ENCODE assay signal across 32 cellular contexts in the genomic region with DNA sequence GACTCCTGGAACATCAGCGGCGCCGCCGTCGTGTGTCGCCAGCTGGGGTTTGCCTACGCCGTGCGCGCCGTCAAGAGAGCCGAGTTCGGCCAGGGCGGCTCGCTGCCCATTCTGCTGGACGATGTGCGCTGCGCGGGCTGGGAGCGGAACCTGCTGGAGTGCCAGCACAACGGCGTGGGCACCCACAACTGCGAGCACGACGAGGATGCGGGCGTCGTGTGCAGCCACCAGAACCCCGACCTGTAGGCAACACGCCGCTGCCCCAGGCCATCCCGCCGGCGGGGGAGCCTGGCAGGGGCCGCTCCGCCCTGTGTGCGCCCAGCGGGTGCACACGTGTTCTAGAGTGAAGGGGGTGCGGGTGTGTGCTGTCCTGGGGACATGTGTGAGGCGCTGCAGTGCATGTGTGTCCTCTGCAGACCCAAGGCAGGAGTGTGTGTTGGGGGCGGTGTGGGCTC. TPM values are rescaled to one million over a fixed set of nuclear protein-coding genes. Genes with fewer than 3 reads are reported as not detected.
DNase-seq lines count a peak whose midpoint lies in the region; ATAC-seq, FAIRE-seq and TF ChIP-seq lines count a peak whose summit lies in the region.
"Had no signal": no experiment of that assay in that cellular context is flagged by ENCODE, and none has a peak within 500 bp of the region (broad histone marks: within the 10 kb centered on the region; RNA-seq: fewer than 3 reads in every experiment).

No MANE protein-coding gene starts in this region.

- TF ChIP-seq EP300 in H1 (IDR thresholded peaks at IDR 0.05; ENCODE audit: borderline replicate concordance in 1 of 2, low read depth in 2 of 2, low read length in 2 of 2): no peak

- peaks cover 7% of the 10 kb centered on the region for H3K9me3 Mint-ChIP-seq in activated naive CD8-positive, alpha-beta T cell (ENCODE audit: low read depth)
- H3K9me3 Mint-ChIP-seq in activated naive CD8-positive, alpha-beta T cell treated with anti-CD3 and anti-CD28 coated beads, Interleukin-2, amount 50 U/mL, for 24 hours: peaks cover 7% of the 10 kb centered on the region

- no peak overlapping the region for H3K14ac ChIP-seq in H1 (ENCODE audit: insufficient read length)
- H3K14ac ChIP-seq in neuronal stem cell (ENCODE audit: low read length): peak overlapping the region; percentile 60

- no peak overlapping the region for H2AFZ ChIP-seq in H1 (ENCODE audit: low read length)
- no peak overlapping the region for H2AFZ ChIP-seq in neuronal stem cell (ENCODE audit: low read length)
- no peak overlapping the region for H2AFZ ChIP-seq in mammary epithelial cell (ENCODE audit: low read depth, low read length)
- H2AFZ ChIP-seq: PC-9 had no signal

- no peak overlapping the region for H4K5ac ChIP-seq in H1 (ENCODE audit: insufficient read length, low read depth, low read length)

- no peak for DNase-seq in activated naive CD8-positive, alpha-beta T cell treated with anti-CD3 and anti-CD28 coated beads, Interleukin-2, amount 50 U/mL, for 24 hours
- DNase-seq in H1 (ENCODE audit: low read depth in 1 of 2, low spot score in 2 of 2): no peak
- no peak for DNase-seq in neuronal stem cell (ENCODE audit: low spot score)
- DNase-seq in aorta: peak; percentile 31 to 72
- DNase-seq in DMS53 treated with DMSO at 0.1 percent for 48 hours (lab: John Stamatoyannopoulos, UW; ENCODE audit: unreplicated experiment): no peak
- DNase-seq in mammary epithelial cell: no peak
- DNase-seq: ACHN; BE2C; DMS 273 treated with DMSO at 0.1 percent for 48 hours; DMS79 treated with DMSO at 0.1 percent for 48 hours; GF-D8; GOT3; Karpas-422; NCI-H1092 treated with DMSO at 0.1 percent for 48 hours; NCI-H1436 treated with DMSO at 0.1 percent for 48 hours; NCI-H187 treated with DMSO at 0.1 percent for 48 hours; NCI-H2107; NCI-H524; NCI-H774; NK-92 treated with Interleukin-12 subunit alpha and Interleukin-12 subunit beta, amount 100 ng/mL, for 24 hours; PC-9; Right ventricle myocardium superior had no signal

- H3K79me2 ChIP-seq in H1 (ENCODE audit: control insufficient read depth in 1 of 2, insufficient read depth in 2 of 2, low read length in 2 of 2): no peaks in the 10 kb centered on the region
- H3K79me2 ChIP-seq in mammary epithelial cell (ENCODE audit: insufficient read depth, low read length): no peaks in the 10 kb centered on the region

- H3K27me3 Mint-ChIP-seq in activated naive CD8-positive, alpha-beta T cell: no peaks in the 10 kb centered on the region
- peaks cover 8% of the 10 kb centered on the region for H3K27me3 Mint-ChIP-seq in activated naive CD8-positive, alpha-beta T cell treated with anti-CD3 and anti-CD28 coated beads, Interleukin-2, amount 50 U/mL, for 24 hours

- no peaks in the 10 kb centered on the region for H3K36me3 Mint-ChIP-seq in activated naive CD8-positive, alpha-beta T cell
- no peaks in the 10 kb centered on the region for H3K36me3 Mint-ChIP-seq in activated naive CD8-positive, alpha-beta T cell treated with anti-CD3 and anti-CD28 coated beads, Interleukin-2, amount 50 U/mL, for 24 hours (ENCODE audit: low read depth)
- H3K36me3 Mint-ChIP-seq: CD14-positive monocyte had no signal

- H3K4me3 Mint-ChIP-seq in activated naive CD8-positive, alpha-beta T cell: peak overlapping the region; percentile 27
- H3K4me3 Mint-ChIP-seq in activated naive CD8-positive, alpha-beta T cell treated with anti-CD3 and anti-CD28 coated beads, Interleukin-2, amount 50 U/mL, for 24 hours: no peak overlapping the region
- H3K4me3 Mint-ChIP-seq: CD8-positive, alpha-beta memory T cell had no signal

- intact Hi-C loops in aorta (cut with DNase I) (no loop called here), mammary epithelial cell (cut with micrococcal nuclease) (no loop called here)

- H3K23me2 ChIP-seq in H1 (ENCODE audit: low read depth, low read length): no peaks in the 10 kb centered on the region

- H3K36me3 ChIP-seq in H1 (ENCODE audit: control insufficient read depth in 2 of 4, insufficient read depth in 4 of 4, low read length in 3 of 4): no peaks in the 10 kb centered on the region
- peaks cover 0 to 2% of the 10 kb centered on the region in 2 donors for H3K36me3 ChIP-seq in neuronal stem cell (replicated peaks in 1 of 2; ENCODE audit: control insufficient read depth in 2 of 2, insufficient read depth in 2 of 2, low read length in 2 of 2)
- H3K36me3 ChIP-seq in aorta (ENCODE audit: control insufficient read depth in 1 of 2, insufficient read depth in 2 of 2, low read length in 1 of 2): no peaks in the 10 kb centered on the region
- H3K36me3 ChIP-seq in mammary epithelial cell (ENCODE audit: insufficient read depth, low read length): no peaks in the 10 kb centered on the region
- H3K36me3 ChIP-seq: BE2C, SJSA1 had no signal

- in situ Hi-C loops in mammary epithelial cell (cut with MboI; ENCODE audit: low sequenced_read_pairs in 2 of 2): loop anchor here in 1 of 2 donors (25.0 kb wide), 1 partner anchor 212 kb away; no protein-coding TSS in a partner anchor

- BruUV-seq in mammary epithelial cell (replicated peaks; lab: Mats Ljungman, UMichigan): no TSS peak

- H3K9ac ChIP-seq in H1 (replicated peaks in 1 of 4; ENCODE audit: extremely low read depth in 1 of 4, low read depth in 3 of 4, low read length in 3 of 4): no peak overlapping the region
- peak overlapping the region; percentile 37 for H3K9ac ChIP-seq in neuronal stem cell (ENCODE audit: low read depth, low read length, poor library complexity)
- H3K9ac ChIP-seq in mammary epithelial cell (ENCODE audit: insufficient read depth, low read length): no peak overlapping the region

- no peak for TF ChIP-seq POLR2A in H1 (IDR thresholded peaks at IDR 0.05; ENCODE audit: control extremely low read depth in 1 of 2, low read depth in 2 of 2, low read length in 2 of 2)

- no peak for TF ChIP-seq CTCF in H1 (IDR thresholded peaks at IDR 0.05; ENCODE audit: control extremely low read depth in 1 of 3, insufficient read depth in 1 of 3, low read depth in 1 of 3, low read length in 3 of 3)
- TF ChIP-seq CTCF in mammary epithelial cell (conservative IDR thresholded peaks at IDR 0.05 in 1 of 2, IDR thresholded peaks at IDR 0.05 in 1 of 2; ENCODE audit: extremely low read depth in 1 of 2, insufficient read depth in 1 of 2, low read depth in 1 of 2, low read length in 2 of 2): no peak

- H3K9me3 ChIP-seq in H1 (ENCODE audit: insufficient read depth in 2 of 2, low read depth in 1 of 2, low read length in 1 of 2) (peaks cover 6 to 10% of the 10 kb centered on the region in 2 experiments; a peak in 3 of 4 replicates), neuronal stem cell (replicated peaks in 1 of 2; ENCODE audit: control insufficient read depth in 2 of 2, insufficient read depth in 1 of 2, low read depth in 1 of 2, low read length in 2 of 2) (peaks cover 13 to 22% of the 10 kb centered on the region in 2 donors), aorta (ENCODE audit: control insufficient read depth, low read length) (peaks cover 4% of the 10 kb centered on the region), mammary epithelial cell (replicated peaks; ENCODE audit: insufficient read depth, low read length) (peaks cover 14% of the 10 kb centered on the region)
- H3K9me3 ChIP-seq: BE2C had no signal

- ATAC-seq in activated naive CD8-positive, alpha-beta T cell treated with anti-CD3 and anti-CD28 coated beads, Interleukin-2, amount 50 U/mL, for 24 hours: no peak
- ATAC-seq in aorta (ENCODE audit: low FRiP score) (no peak), HG02759 (IDR thresholded peaks at IDR 0.05; ENCODE audit: unreplicated experiment) (no peak)
- ATAC-seq: HCT116 had no signal

- H3K4ac ChIP-seq in H1 (replicated peaks; ENCODE audit: insufficient read length, low read depth, low read length) (no peak overlapping the region), neuronal stem cell (ENCODE audit: low read length) (peak overlapping the region; percentile 66)

- WGBS in H1 (ENCODE audit: extremely low coverage in 1 of 2, insufficient coverage in 1 of 2, insufficient read length in 1 of 2, insufficient replicate concordance in 2 of 2, low coverage in 1 of 2, low lambda C conversion rate in 2 of 2, missing lambda C conversion rate in 1 of 2), 2 experiments: 94% methylated on average over 42 of the region's 42 CpGs; no CpG with 5 or more reads in 1 of the 2 experiments
- WGBS in neuronal stem cell (ENCODE audit: extremely low coverage in 2 of 2, insufficient read length in 2 of 2, insufficient replicate concordance in 1 of 2), 2 donors: no CpG with 5 or more reads among the region's 42 CpGs
- 43 to 68% methylated on average over 42 of the region's 42 CpGs for WGBS in aorta, 2 donors
- 49% methylated on average over 17 of the region's 42 CpGs for WGBS in mammary epithelial cell (ENCODE audit: low coverage, missing lambda C conversion rate)

- H3K18ac ChIP-seq in H1 (ENCODE audit: extremely low read depth, low read length) (peak overlapping the region; percentile 19; the same call in 1 of the 2 replicates), neuronal stem cell (ENCODE audit: low read length) (peak overlapping the region; percentile 89)

- no peak overlapping the region for H3K27ac Mint-ChIP-seq in activated naive CD8-positive, alpha-beta T cell
- no peak overlapping the region for H3K27ac Mint-ChIP-seq in activated naive CD8-positive, alpha-beta T cell treated with anti-CD3 and anti-CD28 coated beads, Interleukin-2, amount 50 U/mL, for 24 hours
- H3K27ac Mint-ChIP-seq: CD14-positive monocyte had no signal

- H3K4me3 ChIP-seq in H1 (ENCODE audit: extremely low read depth in 1 of 4, insufficient read depth in 2 of 4, low read depth in 3 of 4, low read length in 4 of 4) (no peak overlapping the region), neuronal stem cell (ENCODE audit: low read length in 2 of 2) (no peak overlapping the region), aorta (ENCODE audit: low read length in 2 of 2) (no peak overlapping the region), mammary epithelial cell (replicated peaks in 1 of 3; ENCODE audit: insufficient read depth in 1 of 3, low read depth in 2 of 3, low read length in 3 of 3) (no peak overlapping the region)
- H3K4me3 ChIP-seq: PC-9, SJSA1 had no signal

- H3K27me3 ChIP-seq in H1 (replicated peaks in 1 of 4; ENCODE audit: control insufficient read depth in 3 of 4, extremely low read depth in 1 of 4, insufficient read depth in 3 of 4, low read length in 3 of 4) (no peaks in the 10 kb centered on the region), neuronal stem cell (ENCODE audit: control insufficient read depth in 3 of 3, insufficient read depth in 3 of 3, low read depth in 1 of 3, low read length in 3 of 3) (no peaks in the 10 kb centered on the region), aorta (ENCODE audit: control insufficient read depth in 1 of 2, insufficient read depth in 2 of 2, low read length in 1 of 2) (no peaks in the 10 kb centered on the region), mammary epithelial cell (ENCODE audit: insufficient read depth, low read length) (peaks cover 8% of the 10 kb centered on the region)
- H3K27me3 ChIP-seq: BE2C, SJSA1 had no signal

- no peak for TF ChIP-seq RAD21 in H1 (IDR thresholded peaks at IDR 0.05 in 1 of 2, conservative IDR thresholded peaks at IDR 0.05 in 1 of 2; ENCODE audit: low read depth in 2 of 2, low read length in 2 of 2)

- H3K4me2 ChIP-seq in H1 (ENCODE audit: insufficient read depth in 1 of 2, low read depth in 2 of 2, low read length in 2 of 2) (no peak overlapping the region), neuronal stem cell (ENCODE audit: insufficient read depth, low read length, poor library complexity, severe bottlenecking) (no peak overlapping the region), mammary epithelial cell (ENCODE audit: insufficient read depth, low read depth, low read length) (no peak overlapping the region)
- H3K4me2 ChIP-seq: PC-9 had no signal

- peaks cover 15 to 26% (median 22%) of the 10 kb centered on the region in 4 experiments for H3K4me1 ChIP-seq in H1 (replicated peaks in 1 of 4; ENCODE audit: control insufficient read depth in 3 of 4, insufficient read depth in 4 of 4, low read length in 3 of 4)
- peaks cover 27 to 34% of the 10 kb centered on the region in 2 donors for H3K4me1 ChIP-seq in neuronal stem cell (ENCODE audit: control insufficient read depth in 2 of 2, insufficient read depth in 1 of 2, low read depth in 1 of 2, low read length in 2 of 2)
- no peaks in the 10 kb centered on the region for H3K4me1 ChIP-seq in aorta (ENCODE audit: control insufficient read depth in 1 of 2, insufficient read depth in 2 of 2, low read length in 2 of 2)
- peaks cover 4% of the 10 kb centered on the region for H3K4me1 ChIP-seq in mammary epithelial cell (ENCODE audit: insufficient read depth, low read length)
- H3K4me1 ChIP-seq: BE2C had no signal

- H2BK20ac ChIP-seq in H1 (ENCODE audit: low read length): no peak overlapping the region

- H4K91ac ChIP-seq in H1 (replicated peaks; ENCODE audit: insufficient read length, low read length): peak overlapping the region; percentile 17
- no peak overlapping the region for H4K91ac ChIP-seq in neuronal stem cell (ENCODE audit: low read depth, low read length, poor library complexity)

- POLR2A ChIA-PET in H1 (lab: Charles Lee; ENCODE audit: partially characterized antibody): interaction anchor here (1.1 kb wide), 1 partner anchor 9 kb away, joined by 4 read pairs; a partner anchor contains a TSS

- H4K20me1 ChIP-seq in H1 (replicated peaks in 1 of 2; ENCODE audit: control insufficient read depth in 1 of 2, insufficient read depth in 2 of 2, low read length in 2 of 2): no peaks in the 10 kb centered on the region
- no peaks in the 10 kb centered on the region for H4K20me1 ChIP-seq in mammary epithelial cell (ENCODE audit: insufficient read depth, low read length)

- no peak overlapping the region for H3K56ac ChIP-seq in H1 (replicated peaks; ENCODE audit: insufficient read length, low read depth, low read length)

- H2AK5ac ChIP-seq in H1 (ENCODE audit: low read depth, low read length) (no peak overlapping the region), neuronal stem cell (ENCODE audit: low read depth, low read length) (peak overlapping the region; percentile 99)

- H3K27ac ChIP-seq in H1 (ENCODE audit: low read depth, low read length) (no peak overlapping the region), neuronal stem cell (replicated peaks; ENCODE audit: low read length) (no peak overlapping the region), aorta (ENCODE audit: low read depth in 1 of 2, low read length in 2 of 2) (no peak overlapping the region), mammary epithelial cell (ENCODE audit: insufficient read depth, low read depth, low read length) (no peak overlapping the region)
- H3K27ac ChIP-seq: 22Rv1, HL-60, PC-9, SJSA1 had no signal

- FAIRE-seq in H1 (lab: Jason Lieb, UNC): no peak
- FAIRE-seq: GM12891 had no signal

- H2BK5ac ChIP-seq in H1 (ENCODE audit: low read depth, low read length) (no peak overlapping the region), neuronal stem cell (ENCODE audit: low read length) (peak overlapping the region; percentile 69)

- no peak overlapping the region for H3K23ac ChIP-seq in H1 (ENCODE audit: insufficient read length)
- H3K23ac ChIP-seq in neuronal stem cell (ENCODE audit: low read depth, low read length, poor library complexity): peak overlapping the region; percentile 62

- H4K8ac ChIP-seq in H1 (ENCODE audit: extremely low read depth, insufficient read depth, low read length) (no peak overlapping the region), neuronal stem cell (ENCODE audit: low read depth, low read length) (peak overlapping the region; percentile 27)

- H2BK15ac ChIP-seq in H1 (ENCODE audit: low read length) (no peak overlapping the region), neuronal stem cell (ENCODE audit: low read length) (peak overlapping the region; percentile 98)

- H3K79me1 ChIP-seq in H1 (ENCODE audit: low read depth, low read length): no peaks in the 10 kb centered on the region
- H3K79me1 ChIP-seq in neuronal stem cell (ENCODE audit: low read depth, low read length): no peaks in the 10 kb centered on the region

- CTCF ChIA-PET in H1 (lab: Charles Lee; ENCODE audit: partially characterized antibody): interaction anchor here (1.6 to 2.3 kb wide), 2 partner anchors 9 to 11 kb away, joined by 4 to 6 read pairs; no protein-coding TSS in a partner anchor
- CTCF ChIA-PET in mammary epithelial cell (lab: Charles Lee; ENCODE audit: low non-redundant PET): no interaction called here

- H2BK120ac ChIP-seq in H1 (replicated peaks; ENCODE audit: low read depth, low read length) (no peak overlapping the region), neuronal stem cell (ENCODE audit: low read depth, low read length) (peak overlapping the region; percentile 24)

- H2BK12ac ChIP-seq in H1 (ENCODE audit: low read depth, low read length): 0 out of 2 replicates have a peak overlapping the region, but pooled peaks have one; percentile 39
- peak overlapping the region; percentile 99 for H2BK12ac ChIP-seq in neuronal stem cell (ENCODE audit: low read length)

- peaks cover 7% of the 10 kb centered on the region for H3K4me1 Mint-ChIP-seq in activated naive CD8-positive, alpha-beta T cell (ENCODE audit: low read depth)
- peaks cover 14% of the 10 kb centered on the region for H3K4me1 Mint-ChIP-seq in activated naive CD8-positive, alpha-beta T cell treated with anti-CD3 and anti-CD28 coated beads, Interleukin-2, amount 50 U/mL, for 24 hours

- dilution Hi-C loops in mammary epithelial cell (cut with HindIII; ENCODE audit: low sequenced_read_pairs): no loop called here

RNA-seq across cellular contexts. Expression of a gene that starts 8.7 kb away (rescaled TPM):
- total RNA-seq in H1 (2021; fragmentation: NEBNext Ultra II Directional; extraction: Animal tissue kit (Norgen Biotek cat#: 25700)): 0.71 and 1.3 TPM in 2 replicates
- 0.41 and 0.89 TPM in 2 replicates for polyA plus RNA-seq in H1 (2011; rRNA removed)
- 0.88 TPM for polyA plus RNA-seq in H1 (2011; cell fraction: cytosol; rRNA removed)
- 4.4 TPM for polyA plus RNA-seq in H1 (2011; cell fraction: nucleus; rRNA removed)
- polyA plus RNA-seq in H1 (2012, experiment 1 of 2): 0.60 to 1.6 TPM (median 0.87 TPM) in 4 replicates
- 0.45 TPM for polyA plus RNA-seq in H1 (2012, experiment 2 of 2)
- polyA plus RNA-seq in H1 (2013, experiment 1 of 2): 0.63 TPM
- 0.57 TPM for polyA plus RNA-seq in H1 (2013, experiment 2 of 2)
- 0.63 and 0.91 TPM in 2 replicates for polyA minus RNA-seq in H1 (2011; rRNA and poly(A)+ RNA removed)
- polyA minus RNA-seq in H1 (2011; cell fraction: cytosol; rRNA and poly(A)+ RNA removed): not detected
- polyA minus RNA-seq in H1 (2011; cell fraction: nucleus; rRNA and poly(A)+ RNA removed): 1.9 TPM
- 1.5 TPM for polyA plus RNA-seq in neuronal stem cell (2013, experiment 1 of 2)
- 1.6 TPM for polyA plus RNA-seq in neuronal stem cell (2013, experiment 2 of 2)
- 1 to 10 TPM in 1 of 2 donors, under 1 TPM in 1; 0.68 to 3.7 TPM for total RNA-seq in aorta
- polyA plus RNA-seq in aorta: under 1 TPM in 1 of 2 donors, not detected in 1; 0.97 TPM
- not detected for total RNA-seq in mammary epithelial cell
- not detected for polyA plus RNA-seq in mammary epithelial cell
- not detected for polyA minus RNA-seq in mammary epithelial cell
- total RNA-seq: PC-9, RPMI7951 had no signal
- polyA plus RNA-seq: CD14-positive monocyte; CD8-positive, alpha-beta memory T cell had no signal

RNA-seq across cellular contexts. Expression of a gene that starts 30.5 kb away (rescaled TPM):
- total RNA-seq in H1 (2021; fragmentation: NEBNext Ultra II Directional; extraction: Animal tissue kit (Norgen Biotek cat#: 25700)): 2.6 and 3.1 TPM in 2 replicates
- polyA plus RNA-seq in H1 (2011; rRNA removed): 1.5 and 2.1 TPM in 2 replicates
- polyA plus RNA-seq in H1 (2011; cell fraction: cytosol; rRNA removed): 1.4 TPM
- polyA plus RNA-seq in H1 (2011; cell fraction: nucleus; rRNA removed): 3.1 TPM
- 1.0 to 2.0 TPM (median 1.8 TPM) in 4 replicates for polyA plus RNA-seq in H1 (2012, experiment 1 of 2)
- 1.2 TPM for polyA plus RNA-seq in H1 (2012, experiment 2 of 2)
- polyA plus RNA-seq in H1 (2013, experiment 1 of 2): 1.2 TPM
- polyA plus RNA-seq in H1 (2013, experiment 2 of 2): 1.6 TPM
- polyA minus RNA-seq in H1 (2011; rRNA and poly(A)+ RNA removed): 1.4 and 1.5 TPM in 2 replicates
- polyA minus RNA-seq in H1 (2011; cell fraction: cytosol; rRNA and poly(A)+ RNA removed): 1.7 TPM
- polyA minus RNA-seq in H1 (2011; cell fraction: nucleus; rRNA and poly(A)+ RNA removed): 3.8 TPM
- polyA plus RNA-seq in neuronal stem cell (2013, experiment 1 of 2): 0.67 TPM
- polyA plus RNA-seq in neuronal stem cell (2013, experiment 2 of 2): 0.71 TPM
- total RNA-seq in aorta: 1 to 10 TPM; 2.5 to 7.7 TPM
- polyA plus RNA-seq in aorta: under 1 TPM; 0.51 to 0.63 TPM
- total RNA-seq in mammary epithelial cell: under 1 TPM; 0.38 to 0.83 TPM
- polyA plus RNA-seq in mammary epithelial cell: 0.06 TPM
- polyA minus RNA-seq in mammary epithelial cell: not detected
- polyA plus RNA-seq: CD14-positive monocyte; CD8-positive, alpha-beta memory T cell had no signal

Comparison
In these comparisons a context has a peak if more than half of its experiments do, and no peak if none do; other contexts are left out.
1. DNase-seq: peak in aorta (2 of 2); none in activated naive CD8-positive, alpha-beta T cell treated with anti-CD3 and anti-CD28 coated beads, Interleukin-2, amount 50 U/mL, for 24 hours (single experiment), H1 (0 of 2), neuronal stem cell (single experiment), DMS53 treated with DMSO at 0.1 percent for 48 hours (single experiment) and mammary epithelial cell (single experiment).